ENCODE assay signal across 8 cellular contexts in the genomic region with DNA sequence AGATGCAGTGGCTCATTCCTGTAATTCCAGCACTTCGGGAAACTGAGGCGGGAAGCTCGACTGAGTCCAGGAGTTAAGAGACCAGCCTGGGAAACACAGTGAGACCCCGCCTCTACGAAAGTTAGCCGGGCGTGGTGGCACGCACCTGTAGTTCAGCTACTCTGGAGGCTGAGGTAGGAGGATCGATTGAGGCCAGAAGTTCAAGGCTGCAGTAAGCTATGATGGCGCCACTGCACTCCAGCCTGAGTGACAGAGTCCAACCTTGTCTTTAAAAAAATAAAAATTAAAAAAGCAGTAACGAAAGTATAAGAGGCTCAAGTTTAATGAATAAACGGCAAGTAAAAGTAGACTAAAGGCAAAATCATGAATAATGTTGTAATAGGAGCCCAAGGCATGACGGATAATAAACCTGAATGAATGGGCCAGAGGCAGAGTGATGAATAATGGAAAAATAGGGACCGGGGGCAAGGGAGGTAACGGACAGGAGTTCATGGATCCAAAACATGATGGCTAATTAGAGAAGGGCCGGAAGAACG. TPM values are rescaled to one million over a fixed set of nuclear protein-coding genes. Genes with fewer than 3 reads are reported as not detected.
A peak's percentile ranks its signal among the peaks of the same experiment; 100 is the strongest.
DNase-seq lines count a peak whose midpoint lies in the region; ATAC-seq, FAIRE-seq and TF ChIP-seq lines count a peak whose summit lies in the region.

No MANE protein-coding gene starts in this region.

- peak overlapping the region; percentile 75 for H2AFZ ChIP-seq in astrocyte (ENCODE audit: low read depth, low read length)

- peak overlapping the region; percentile 97 for H3K27ac Mint-ChIP-seq in activated CD4-positive, alpha-beta T cell treated with anti-CD3 and anti-CD28 coated beads, Interleukin-2, amount 10 ng/mL, durations not matched to agents 24 days and 14 days
- H3K27ac Mint-ChIP-seq in astrocyte (ENCODE audit: unreplicated experiment) = peak overlapping the region; percentile 84

- H3K27me3 ChIP-seq in astrocyte (ENCODE audit: insufficient read depth, low read length) = no peaks in the 10 kb centered on the region
- no peaks in the 10 kb centered on the region for H3K27me3 ChIP-seq in left lung

- H4K20me1 ChIP-seq in astrocyte (ENCODE audit: insufficient read depth, low read length) = peaks cover 26% of the 10 kb centered on the region

- H3K9me3 ChIP-seq in astrocyte (ENCODE audit: insufficient read depth, low read depth, low read length) (no peaks in the 10 kb centered on the region), left lung (no peaks in the 10 kb centered on the region)

- H3K36me3 Mint-ChIP-seq in activated CD4-positive, alpha-beta T cell treated with anti-CD3 and anti-CD28 coated beads, Interleukin-2, amount 10 ng/mL, durations not matched to agents 24 days and 14 days (ENCODE audit: low read depth) = peaks cover 34% of the 10 kb centered on the region
- peaks cover 28% of the 10 kb centered on the region for H3K36me3 Mint-ChIP-seq in astrocyte (ENCODE audit: low read depth, unreplicated experiment)

- H3K4me3 ChIP-seq in astrocyte (ENCODE audit: insufficient read depth, low read depth, low read length) = peak overlapping the region; percentile 57
- H3K4me3 ChIP-seq in left lung = peak overlapping the region; percentile 48 to 80

- peak overlapping the region; percentile 86 for H3K4me2 ChIP-seq in astrocyte (ENCODE audit: low read length)

- peak overlapping the region; percentile 74 for H3K9ac ChIP-seq in astrocyte (ENCODE audit: low read length)

- H3K36me3 ChIP-seq in astrocyte (ENCODE audit: insufficient read depth, low read length) (peaks cover 22% of the 10 kb centered on the region), left lung (peaks cover 0 to 57% of the 10 kb centered on the region in 2 donors)

- intact Hi-C loops in activated CD4-positive, alpha-beta T cell treated with anti-CD3 and anti-CD28 coated beads, Interleukin-2, amount 10 ng/mL, durations not matched to agents 24 days and 14 days (cut with micrococcal nuclease) = loop anchor here (1.0 to 2.0 kb wide), 4 partner anchors 45 to 149 kb away; a partner anchor contains a TSS
- intact Hi-C loops in left lung (cut with DNase I) = no loop called here

- peak overlapping the region; percentile 84 for H3K4me3 Mint-ChIP-seq in activated CD4-positive, alpha-beta T cell treated with anti-CD3 and anti-CD28 coated beads, Interleukin-2, amount 10 ng/mL, durations not matched to agents 24 days and 14 days
- peak overlapping the region; percentile 72 for H3K4me3 Mint-ChIP-seq in astrocyte (ENCODE audit: unreplicated experiment)

- no peak for DNase-seq in activated CD4-positive, alpha-beta T cell treated with anti-CD3 and anti-CD28 coated beads, Interleukin-2, amount 10 ng/mL, durations not matched to agents 24 days and 14 days
- no peak for DNase-seq in activated CD4-positive, alpha-beta T cell treated with anti-CD3 and anti-CD28 coated beads for 48 hours
- no peak for DNase-seq in astrocyte (ENCODE audit: low read depth)
- DNase-seq in left lung = no peak
- no peak for DNase-seq in NCI-H2227 (lab: John Stamatoyannopoulos, UW; ENCODE audit: unreplicated experiment)
- no peak for DNase-seq in SK-N-DZ (ENCODE audit: low spot score)

- ATAC-seq in left lung (no peak), GM18867 (IDR thresholded peaks at IDR 0.05; ENCODE audit: unreplicated experiment) (no peak)

- H3K4me1 Mint-ChIP-seq in activated CD4-positive, alpha-beta T cell treated with anti-CD3 and anti-CD28 coated beads, Interleukin-2, amount 10 ng/mL, durations not matched to agents 24 days and 14 days = peaks cover 25% of the 10 kb centered on the region
- peaks cover 24% of the 10 kb centered on the region for H3K4me1 Mint-ChIP-seq in astrocyte (ENCODE audit: low read depth, unreplicated experiment)

- H3K27ac ChIP-seq in astrocyte (ENCODE audit: low read depth, low read length) = peak overlapping the region; percentile 91
- peak overlapping the region in 1 of 2 donors; percentile 95 for H3K27ac ChIP-seq in left lung
- H3K27ac ChIP-seq in temporal lobe (ENCODE audit: low read depth, low read length) = peak overlapping the region; percentile 87

- no peaks in the 10 kb centered on the region for H3K27me3 Mint-ChIP-seq in activated CD4-positive, alpha-beta T cell treated with anti-CD3 and anti-CD28 coated beads, Interleukin-2, amount 10 ng/mL, durations not matched to agents 24 days and 14 days
- no peaks in the 10 kb centered on the region for H3K27me3 Mint-ChIP-seq in astrocyte (ENCODE audit: low read depth, unreplicated experiment)

- no peak for FAIRE-seq in astrocyte (lab: Jason Lieb, UNC)

- H3K9me3 Mint-ChIP-seq in activated CD4-positive, alpha-beta T cell treated with anti-CD3 and anti-CD28 coated beads, Interleukin-2, amount 10 ng/mL, durations not matched to agents 24 days and 14 days = peaks cover 4% of the 10 kb centered on the region
- no peaks in the 10 kb centered on the region for H3K9me3 Mint-ChIP-seq in astrocyte (ENCODE audit: unreplicated experiment)

- H3K4me1 ChIP-seq in astrocyte (ENCODE audit: insufficient read depth, low read length) (peaks cover 23% of the 10 kb centered on the region), left lung (peaks cover 16 to 31% of the 10 kb centered on the region in 2 donors)

- TF ChIP-seq CTCF in astrocyte (IDR thresholded peaks at IDR 0.05; ENCODE audit: insufficient read depth, low read depth, low read length) (no peak), left lung (IDR thresholded peaks at IDR 0.05) (no peak)

- H3K79me2 ChIP-seq in astrocyte (ENCODE audit: insufficient read depth, low read length) = peaks cover 36% of the 10 kb centered on the region

RNA-seq across cellular contexts. Expression of a gene that starts 1.2 kb away (rescaled TPM):
- total RNA-seq in activated CD4-positive, alpha-beta T cell treated with anti-CD3 and anti-CD28 coated beads, Interleukin-2, amount 10 ng/mL, durations not matched to agents 24 days and 14 days = 208 and 213 TPM in 2 replicates
- 93.4 and 107 TPM in 2 replicates for total RNA-seq in astrocyte
- 10 to 100 TPM; 42.0 to 79.9 TPM for total RNA-seq in left lung
- 18.2 TPM for total RNA-seq in temporal lobe
- polyA plus RNA-seq in SK-N-DZ (2014; cell fraction: cytosol; rRNA removed) = 210 and 221 TPM in 2 replicates
- 136 and 164 TPM in 2 replicates for polyA plus RNA-seq in SK-N-DZ (2014; cell fraction: nucleus; rRNA removed)

RNA-seq across cellular contexts. Expression of a gene that starts 15.7 kb away (rescaled TPM):
- 0.83 and 1.1 TPM in 2 replicates for total RNA-seq in activated CD4-positive, alpha-beta T cell treated with anti-CD3 and anti-CD28 coated beads, Interleukin-2, amount 10 ng/mL, durations not matched to agents 24 days and 14 days
- 655 and 663 TPM in 2 replicates for total RNA-seq in astrocyte
- total RNA-seq in left lung = 100 to 1,000 TPM; 196 to 757 TPM
- 73.5 TPM for total RNA-seq in temporal lobe
- polyA plus RNA-seq in SK-N-DZ (2014; cell fraction: cytosol; rRNA removed) = 11.4 and 15.3 TPM in 2 replicates
- 14.9 and 17.0 TPM in 2 replicates for polyA plus RNA-seq in SK-N-DZ (2014; cell fraction: nucleus; rRNA removed)

RNA-seq across cellular contexts. Expression of a gene that starts 24.5 kb away (rescaled TPM):
- total RNA-seq in activated CD4-positive, alpha-beta T cell treated with anti-CD3 and anti-CD28 coated beads, Interleukin-2, amount 10 ng/mL, durations not matched to agents 24 days and 14 days = 1.8 and 2.1 TPM in 2 replicates
- total RNA-seq in astrocyte (2.2 and 2.4 TPM in 2 replicates), left lung (100 to 1,000 TPM; 248 to 569 TPM), temporal lobe (3.4 TPM)
- 21.2 and 50.5 TPM in 2 replicates for polyA plus RNA-seq in SK-N-DZ (2014; cell fraction: cytosol; rRNA removed)
- 9.5 and 12.2 TPM in 2 replicates for polyA plus RNA-seq in SK-N-DZ (2014; cell fraction: nucleus; rRNA removed)

RNA-seq across cellular contexts. Expression of a gene that starts 43.8 kb away (rescaled TPM):
- total RNA-seq in activated CD4-positive, alpha-beta T cell treated with anti-CD3 and anti-CD28 coated beads, Interleukin-2, amount 10 ng/mL, durations not matched to agents 24 days and 14 days = 0.19 and 0.44 TPM in 2 replicates
- 297 and 302 TPM in 2 replicates for total RNA-seq in astrocyte
- total RNA-seq in left lung = 100 to 1,000 TPM in 1 of 2 donors, 10 to 100 TPM in 1; 86.7 to 145 TPM
- total RNA-seq in temporal lobe = 19.4 TPM
- polyA plus RNA-seq in SK-N-DZ (2014; cell fraction: cytosol; rRNA removed) = 7.6 and 16.4 TPM in 2 replicates
- polyA plus RNA-seq in SK-N-DZ (2014; cell fraction: nucleus; rRNA removed) = 3.0 and 4.2 TPM in 2 replicates

RNA-seq across cellular contexts. Expression of a gene that starts 52.1 kb away (rescaled TPM):
- not detected in 2 replicates for total RNA-seq in activated CD4-positive, alpha-beta T cell treated with anti-CD3 and anti-CD28 coated beads, Interleukin-2, amount 10 ng/mL, durations not matched to agents 24 days and 14 days
- total RNA-seq in astrocyte (not detected in 2 replicates), left lung (not detected), temporal lobe (not detected)
- polyA plus RNA-seq in SK-N-DZ (2014; cell fraction: cytosol; rRNA removed) = not detected in 2 replicates
- not detected in 2 replicates for polyA plus RNA-seq in SK-N-DZ (2014; cell fraction: nucleus; rRNA removed)

Comparison
In these comparisons a context has a peak if more than half of its experiments do, and no peak if none do; other contexts are left out.
1. RNA of a gene that starts 15.7 kb away (total RNA-seq): 196 to 757 TPM in left lung, 655 to 663 TPM in astrocyte and 73.5 TPM in temporal lobe (single experiment); 0.83 to 1.1 TPM in activated CD4-positive, alpha-beta T cell treated with anti-CD3 and anti-CD28 coated beads, Interleukin-2, amount 10 ng/mL, durations not matched to agents 24 days and 14 days; every median in the first group is over 10 times any median in the second.
2. RNA of a gene that starts 24.5 kb away (total RNA-seq): 248 to 569 TPM in left lung; 3.4 TPM in temporal lobe (single experiment), 2.2 to 2.4 TPM in astrocyte and 1.8 to 2.1 TPM in activated CD4-positive, alpha-beta T cell treated with anti-CD3 and anti-CD28 coated beads, Interleukin-2, amount 10 ng/mL, durations not matched to agents 24 days and 14 days; every median in the first group is over 10 times any median in the second.